Comparison of ENCODE assay signal across 8 cellular contexts in the genomic region with DNA sequence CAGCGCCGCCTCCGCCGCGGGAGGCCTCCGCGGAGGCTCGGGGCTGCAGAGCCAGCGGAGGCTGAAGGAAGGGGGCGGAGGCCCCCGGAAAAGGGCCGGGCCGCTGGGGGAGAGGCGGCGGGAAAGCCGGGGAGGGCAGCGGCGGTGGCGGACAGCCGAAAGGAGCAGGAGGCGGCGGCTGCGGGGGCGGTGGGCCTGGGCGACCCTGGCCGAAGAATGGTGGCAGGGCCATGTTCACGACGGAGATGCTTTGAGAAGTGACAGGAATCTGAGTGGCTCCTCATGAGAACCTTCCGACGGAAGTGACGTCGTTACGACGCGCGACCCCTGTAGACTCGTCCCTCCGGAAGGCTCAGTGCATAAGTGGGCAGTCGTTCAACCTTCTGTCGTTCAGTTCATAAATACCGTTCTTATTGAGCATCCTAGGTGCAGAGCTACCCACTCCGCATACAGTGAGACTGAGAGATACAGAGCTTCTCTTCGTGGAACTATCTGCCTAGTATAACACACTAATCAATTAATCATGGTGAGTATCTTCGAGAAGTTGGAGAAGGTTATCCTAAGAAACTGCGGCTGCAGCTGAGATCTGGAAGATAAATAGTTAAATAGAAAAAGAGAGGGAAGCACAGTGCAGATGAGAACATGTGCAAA. TPM values are rescaled to one million over a fixed set of nuclear protein-coding genes. Genes with fewer than 3 reads are reported as not detected.
DNase-seq lines count a peak whose midpoint lies in the region; ATAC-seq and TF ChIP-seq lines count a peak whose summit lies in the region.

Gene PDCD7 (minus strand): TSS at position 259 of the 651 bp plus-strand sequence. CDS start 27 bp downstream, at position 232.

- peak; percentile 55 for DNase-seq in AG09309 (ENCODE audit: low read depth)
- DNase-seq in NCI-H460 (ENCODE audit: extremely low read depth, low read depth) = peak; percentile 82
- DNase-seq in activated CD4-positive, alpha-beta T cell treated with anti-CD3 and anti-CD28 coated beads for 1 hour = peak; percentile 73
- DNase-seq in cerebellum (ENCODE audit: low spot score) = peak; percentile 95
- peak; percentile 69 for DNase-seq in kidney epithelial cell (ENCODE audit: low read depth)
- DNase-seq in stimulated activated CD4-positive, alpha-beta T cell treated with anti-CD3 and anti-CD28 coated beads, Interleukin-15, amount 100 ng/mL, for 48 hours (ENCODE audit: low read depth in 2 of 2) = peak; percentile 74 to 75

- ATAC-seq in GM19025 (IDR thresholded peaks at IDR 0.05; ENCODE audit: low read depth, unreplicated experiment) = peak; percentile 76
- ATAC-seq in HG03354 (IDR thresholded peaks at IDR 0.05; ENCODE audit: poor library complexity, severe bottlenecking, unreplicated experiment) = peak; percentile 92

- no peaks in the 10 kb centered on the region for H3K27me3 ChIP-seq in kidney epithelial cell (ENCODE audit: control insufficient read depth, insufficient read depth, low read length)

- TF ChIP-seq CTCF in AG09309 (IDR thresholded peaks at IDR 0.05; ENCODE audit: control insufficient read depth, insufficient read depth, low read depth, low read length, missing control alignments) (no peak), kidney epithelial cell (IDR thresholded peaks at IDR 0.05; ENCODE audit: insufficient read depth, low read length, poor library complexity, severe bottlenecking) (no peak)

- H3K4me3 ChIP-seq in AG09309 (ENCODE audit: control insufficient read depth, low read depth, low read length) (peak within 1 kb of the TSS; percentile 79), kidney epithelial cell (ENCODE audit: low read depth, low read length) (peak within 1 kb of the TSS; percentile 88)

- no peaks in the 10 kb centered on the region for H3K36me3 ChIP-seq in kidney epithelial cell (ENCODE audit: control insufficient read depth, insufficient read depth, low read length)

RNA-seq across cellular contexts. Expression of gene PDCD7, which starts in this region (rescaled TPM):
- 18.6 and 20.1 TPM in 2 replicates for total RNA-seq in NCI-H460 (2014; rRNA removed; shearing (Covaris generic))
- 11.5 and 31.0 TPM in 2 replicates for polyA plus RNA-seq in NCI-H460 (2014; cell fraction: nucleus; rRNA removed)
- total RNA-seq in cerebellum (23.5 TPM), kidney epithelial cell (20.2 and 25.6 TPM in 2 replicates)

Comparison
In these comparisons a context has a peak if more than half of its experiments do, and no peak if none do; other contexts are left out.
1. Peak in every context shown above with its lines: DNase-seq, ATAC-seq and H3K4me3 ChIP-seq.